Comparison of ENCODE assay signal across 27 cellular contexts in genomic region chr5:5405441-5405840, GRCh38.
"Had no signal": no experiment of that assay in that cellular context is flagged by ENCODE, and none has a peak within 500 bp of the region (broad histone marks: within the 10 kb centered on the region; RNA-seq: fewer than 3 reads in every experiment).

No MANE protein-coding gene starts in this region.

- FAIRE-seq: urothelium cell line had no signal

- H3K36me3 ChIP-seq: stomach, suprapubic skin, thoracic aorta, thyroid gland, tibial artery, tibial nerve, transverse colon, upper lobe of left lung, upper lobe of right lung, uterus, vagina had no signal

- H3K27me3 ChIP-seq: stomach, suprapubic skin, testis, thyroid gland, tibial artery, tibial nerve, transverse colon, upper lobe of left lung, upper lobe of right lung, uterus, vagina had no signal

- ATAC-seq: stimulated activated effector memory CD8-positive, alpha-beta T cell treated with anti-CD3 and anti-CD28 coated beads, Interleukin-12 subunit alpha, Interleukin-12 subunit beta, amount 100 ng/mL, for 72 hours; stimulated activated memory B cell treated with anti-CD40 and anti-IgM and Interleukin-4, amounts not matched to agents 10 μg/mL and 1 μg/mL and 100 μg/mL, for 72 hours; stimulated activated naive B cell treated with anti-CD40 and anti-IgM and Interleukin-4, amounts not matched to agents 10 μg/mL and 1 μg/mL and 100 μg/mL, for 72 hours; stimulated activated naive CD8-positive, alpha-beta T cell treated with anti-CD3 and anti-CD28 coated beads, Interleukin-15, amount 100 ng/mL, for 72 hours; stimulated activated naive CD8-positive, alpha-beta T cell treated with anti-CD3 and anti-CD28 coated beads, Interleukin-15, Interleukin-2, amounts not matched to agents 100 U/mL and 50 U/mL, for 24 hours; upper lobe of right lung had no signal

- DNase-seq: stimulated activated CD4-positive, alpha-beta T cell treated with anti-CD3 and anti-CD28 coated beads, Interleukin-2, amount 100 ng/mL, for 48 hours; stimulated activated CD4-positive, alpha-beta T cell treated with anti-CD3 and anti-CD28 coated beads, Interleukin-4, amount 100 ng/mL, for 1 hour; stimulated activated CD4-positive, alpha-beta T cell treated with anti-CD3 and anti-CD28 coated beads, Interleukin-4, amount 100 ng/mL, for 24 hours; stimulated activated CD4-positive, alpha-beta T cell treated with anti-CD3 and anti-CD28 coated beads, Interleukin-4, amount 100 ng/mL, for 4 hours; stimulated activated CD8-positive, alpha-beta memory T cell treated with anti-CD3 and anti-CD28 coated beads, Interleukin-4, amount 100 ng/mL, for 48 hours; stimulated activated naive B cell treated with anti-CD40 and anti-IgM and Interleukin-4, amounts not matched to agents 10 μg/mL and 1 μg/mL and 100 μg/mL, for 72 hours; stimulated activated naive CD4-positive, alpha-beta T cell; stimulated activated naive CD4-positive, alpha-beta T cell treated with Interleukin-2 at 50 U/mL for 16 hours; stimulated activated naive CD8-positive, alpha-beta T cell treated with anti-CD3 and anti-CD28 coated beads, Interleukin-15, amount 100 ng/mL, for 72 hours; stimulated activated naive CD8-positive, alpha-beta T cell treated with anti-CD3 and anti-CD28 coated beads, Interleukin-15, Interleukin-2, amounts not matched to agents 100 U/mL and 50 U/mL, for 24 hours; stomach; substantia nigra; testis; thyroid gland; tibial artery; transverse colon; trophoblast cell; upper lobe of left lung; upper lobe of right lung; uterus had no signal

- H3K27ac ChIP-seq: stomach, suprapubic skin, testis, thoracic aorta, thyroid gland, tibial artery, tibial nerve, transverse colon, upper lobe of left lung, upper lobe of right lung, uterus, vagina had no signal

- H3K4me1 ChIP-seq: stomach, suprapubic skin, testis, thyroid gland, tibial artery, transverse colon, upper lobe of left lung, upper lobe of right lung, uterus, vagina had no signal

- H3K9me3 ChIP-seq: testis, thoracic aorta, thyroid gland, tibial nerve, upper lobe of right lung, uterus, vagina had no signal

- H3K4me3 ChIP-seq: stomach, suprapubic skin, testis, thoracic aorta, thyroid gland, tibial artery, tibial nerve, transverse colon, upper lobe of left lung, upper lobe of right lung, uterus, vagina had no signal
